27 cellular contexts compared by ENCODE assay signal in genomic region chr2:170176212-170176611, GRCh38.
DNase-seq lines count a peak whose midpoint lies in the region; FAIRE-seq and TF ChIP-seq lines count a peak whose summit lies in the region.
"Had no signal": no experiment of that assay in that cellular context is flagged by ENCODE, and none has a peak within 500 bp of the region (broad histone marks: within the 10 kb centered on the region; RNA-seq: fewer than 3 reads in every experiment).

No MANE protein-coding gene starts in this region.

- DNase-seq in NCI-H82 treated with DMSO at 0.1 percent for 48 hours (lab: John Stamatoyannopoulos, UW; ENCODE audit: unreplicated experiment): peak; percentile 56
- DNase-seq in cerebellar cortex (ENCODE audit: low spot score): peak; percentile 52
- DNase-seq in NCI-H774 (lab: John Stamatoyannopoulos, UW): no peak
- DNase-seq in stimulated activated CD4-positive, alpha-beta T cell treated with anti-CD3 and anti-CD28 coated beads, Interleukin-4, amount 100 ng/mL, for 1 hour: no peak
- DNase-seq in DMS53 treated with DMSO at 0.1 percent for 48 hours (lab: John Stamatoyannopoulos, UW; ENCODE audit: unreplicated experiment): no peak
- DNase-seq in activated gamma-delta T cell treated with Interleukin-2 at 50 U/mL for 16 hours: no peak
- DNase-seq: activated CD8-positive, alpha-beta T cell treated with anti-CD3 and anti-CD28 coated beads, Interleukin-2, amount 10 ng/mL, durations not matched to agents 7 days and 5 days; amygdala; CD8-positive, alpha-beta T cell; hippocampal formation; immature natural killer cell; Kasumi-1; left colon; NCI-H1417 treated with DMSO at 0.1 percent for 48 hours; NCI-H2029 treated with DMSO at 0.1 percent for 48 hours; NCI-H226; RPMI8226; stimulated activated CD4-positive, alpha-beta T cell treated with anti-CD3 and anti-CD28 coated beads, Interleukin-4, amount 100 ng/mL, for 4 hours; T-helper 1 cell; tibial artery had no signal

- H3K4me1 Mint-ChIP-seq in nephron: peaks cover 6% of the 10 kb centered on the region
- H3K4me1 Mint-ChIP-seq: activated naive CD4-positive, alpha-beta T cell treated with anti-CD3 and anti-CD28 coated beads, Interleukin-2, amount 50 U/mL, for 24 hours had no signal

- H3K27ac Mint-ChIP-seq in nephron: peak overlapping the region in 2 of 3 experiments; percentile 56 to 71
- H3K27ac Mint-ChIP-seq: activated CD8-positive, alpha-beta T cell treated with anti-CD3 and anti-CD28 coated beads, Interleukin-2, amount 10 ng/mL, durations not matched to agents 7 days and 5 days; activated naive CD4-positive, alpha-beta T cell treated with anti-CD3 and anti-CD28 coated beads, Interleukin-2, amount 50 U/mL, for 24 hours; CD8-positive, alpha-beta T cell; immature natural killer cell; progenitor cell of endocrine pancreas had no signal

- no peaks in the 10 kb centered on the region for H3K9me3 Mint-ChIP-seq in nephron
- H3K9me3 Mint-ChIP-seq: activated naive CD4-positive, alpha-beta T cell treated with anti-CD3 and anti-CD28 coated beads, Interleukin-2, amount 50 U/mL, for 24 hours; CD8-positive, alpha-beta T cell had no signal

- peak; percentile 95 for FAIRE-seq in G401.6 (lab: Jason Lieb, UNC)
- FAIRE-seq: endothelial cell of umbilical vein, HepG2, TTC549 had no signal

- no peaks in the 10 kb centered on the region for H3K27me3 Mint-ChIP-seq in nephron (ENCODE audit: low read depth)
- H3K27me3 Mint-ChIP-seq: activated naive CD4-positive, alpha-beta T cell treated with anti-CD3 and anti-CD28 coated beads, Interleukin-2, amount 50 U/mL, for 24 hours; progenitor cell of endocrine pancreas had no signal

- H3K4me3 Mint-ChIP-seq in nephron: no peak overlapping the region
- H3K4me3 Mint-ChIP-seq: activated CD8-positive, alpha-beta T cell treated with anti-CD3 and anti-CD28 coated beads, Interleukin-2, amount 10 ng/mL, durations not matched to agents 7 days and 5 days; activated naive CD4-positive, alpha-beta T cell treated with anti-CD3 and anti-CD28 coated beads, Interleukin-2, amount 50 U/mL, for 24 hours; CD8-positive, alpha-beta T cell; immature natural killer cell had no signal

- no peak for TF ChIP-seq CTCF in nephron (IDR thresholded peaks at IDR 0.05; ENCODE audit: unreplicated experiment in 3 of 3)

- no peaks in the 10 kb centered on the region for H3K36me3 Mint-ChIP-seq in nephron (ENCODE audit: low read depth)
- H3K36me3 Mint-ChIP-seq: activated naive CD4-positive, alpha-beta T cell treated with anti-CD3 and anti-CD28 coated beads, Interleukin-2, amount 50 U/mL, for 24 hours; CD8-positive, alpha-beta T cell had no signal

Comparison
In these comparisons a context has a peak if more than half of its experiments do, and no peak if none do; other contexts are left out.
1. DNase-seq: peak in NCI-H82 treated with DMSO at 0.1 percent for 48 hours (single experiment) and cerebellar cortex (single experiment); none in NCI-H774 (single experiment), stimulated activated CD4-positive, alpha-beta T cell treated with anti-CD3 and anti-CD28 coated beads, Interleukin-4, amount 100 ng/mL, for 1 hour (single experiment), DMS53 treated with DMSO at 0.1 percent for 48 hours (single experiment) and activated gamma-delta T cell treated with Interleukin-2 at 50 U/mL for 16 hours (single experiment).